Comparison of ENCODE assay signal across 9 cellular contexts in genomic region chr2:66440692-66441091, GRCh38. TPM values are rescaled to one million over a fixed set of nuclear protein-coding genes. Genes with fewer than 3 reads are reported as not detected.
A peak's percentile ranks its signal among the peaks of the same experiment; 100 is the strongest.
DNase-seq lines count a peak whose midpoint lies in the region; ATAC-seq and TF ChIP-seq lines count a peak whose summit lies in the region.
"Had no signal": no experiment of that assay in that cellular context is flagged by ENCODE, and none has a peak within 500 bp of the region (broad histone marks: within the 10 kb centered on the region; RNA-seq: fewer than 3 reads in every experiment).

No MANE protein-coding gene starts in this region.

- H3K4me1 Mint-ChIP-seq in GM23338, result peaks cover 66% of the 10 kb centered on the region

- no peak for TF ChIP-seq CTCF in GM23338 (conservative IDR thresholded peaks at IDR 0.05; ENCODE audit: low read depth in 2 of 2)
- no peak for TF ChIP-seq CTCF in choroid plexus epithelial cell (conservative IDR thresholded peaks at IDR 0.05; ENCODE audit: low read depth, low read length)
- no peak for TF ChIP-seq CTCF in left lung (IDR thresholded peaks at IDR 0.05)

- H3K79me2 ChIP-seq in GM23338 (replicated peaks; ENCODE audit: insufficient read depth), result no peaks in the 10 kb centered on the region

- H3K9me3 ChIP-seq in left lung, result no peaks in the 10 kb centered on the region

- H2AFZ ChIP-seq in GM23338, result no peak overlapping the region

- peaks cover 35% of the 10 kb centered on the region for H3F3A ChIP-seq in GM23338 (replicated peaks; ENCODE audit: low read depth)

- H3K4me3 ChIP-seq in GM23338 (peak overlapping the region; percentile 63), choroid plexus epithelial cell (ENCODE audit: low read depth, low read length) (peak overlapping the region; percentile 73), left lung (peak overlapping the region; percentile 52 to 56), skin epidermis (peak overlapping the region in 6 of 7 experiments; percentile 10 to 63 (median 39))

- DNase-seq in GM23338 (ENCODE audit: low spot score) (peak; percentile 48), choroid plexus epithelial cell (ENCODE audit: low read depth) (peak; percentile 37), left lung (peak in 1 of 2 donors; percentile 55), NCI-H2107 (lab: John Stamatoyannopoulos, UW) (no peak), NCI-H526 treated with DMSO at 0.1 percent for 48 hours (lab: John Stamatoyannopoulos, UW) (no peak), NCI-H2081 (lab: John Stamatoyannopoulos, UW) (no peak)

- no peaks in the 10 kb centered on the region; the same call in 1 of the 3 replicates for H3K9me3 Mint-ChIP-seq in GM23338

- H3K27ac Mint-ChIP-seq in GM23338, result no peak overlapping the region

- peaks cover 100% of the 10 kb centered on the region for H3K27me3 Mint-ChIP-seq in GM23338 (ENCODE audit: insufficient read depth, low read depth, poor library complexity)

- peaks cover 24% of the 10 kb centered on the region for H4K20me1 ChIP-seq in GM23338 (replicated peaks; ENCODE audit: insufficient read depth)

- H3K36me3 ChIP-seq in GM23338 (ENCODE audit: insufficient read depth), result no peaks in the 10 kb centered on the region
- H3K36me3 ChIP-seq in left lung, result no peaks in the 10 kb centered on the region

- no peak for ATAC-seq in GM23338
- no peak for ATAC-seq in left lung
- no peak for ATAC-seq in HG02852 (IDR thresholded peaks at IDR 0.05; ENCODE audit: unreplicated experiment)

- intact Hi-C loops in left lung (cut with DNase I), result no loop called here

- H3K27ac ChIP-seq in GM23338 (ENCODE audit: low read depth), result no peak overlapping the region
- H3K27ac ChIP-seq in left lung, result peak overlapping the region; percentile 84 to 95
- H3K27ac ChIP-seq in skin epidermis, result peak overlapping the region in 14 of 21 experiments; percentile 36 to 94 (median 77)

- H3K4me1 ChIP-seq in GM23338 (ENCODE audit: insufficient read depth) (peaks cover 96% of the 10 kb centered on the region), left lung (peaks cover 0 to 16% of the 10 kb centered on the region in 2 donors)

- H3K4me2 ChIP-seq in GM23338, result peak overlapping the region; percentile 87

- peak overlapping the region; percentile 76 for H3K4me3 Mint-ChIP-seq in GM23338

- H3K27me3 ChIP-seq in GM23338 (ENCODE audit: insufficient read depth), result peaks cover 100% of the 10 kb centered on the region
- H3K27me3 ChIP-seq in left lung, result peaks cover 30 to 100% of the 10 kb centered on the region in 2 donors

- H3K9me2 ChIP-seq in GM23338 (ENCODE audit: insufficient read depth), result no peaks in the 10 kb centered on the region

- H3K36me3 Mint-ChIP-seq in GM23338 (ENCODE audit: low read depth), result no peaks in the 10 kb centered on the region

TF ChIP-seq in GM23338, 12 proteins besides CTCF, POLR2A, EP300 and RAD21:
- peak; percentile 80 for TF ChIP-seq EZH2 (IDR thresholded peaks at IDR 0.05; ENCODE audit: low read depth, unreplicated experiment)
- TF ChIP-seq EZH2phosphoT487 (IDR thresholded peaks at IDR 0.05; ENCODE audit: unreplicated experiment), result peak; percentile 82
- TF ChIP-seq ZNF331 (CRISPR knock-in tag; IDR thresholded peaks at IDR 0.05; ENCODE audit: low read depth), result no peak

RNA-seq across cellular contexts. Expression of gene MEIS1, which starts 5.8 kb away (rescaled TPM):
- total RNA-seq in GM23338 (2014; rRNA removed; shearing (Covaris generic)), result 0.28 TPM in 1 of 2 replicates, not detected in the other
- polyA plus RNA-seq in GM23338 (2016; fragmentation: Nextera tagmentation; extraction: Ambion mirVana), result 0.16 TPM in 1 of 2 replicates, not detected in the other
- 10 to 100 TPM; 54.3 to 57.6 TPM for total RNA-seq in left lung
- total RNA-seq: activated CD8-positive, alpha-beta memory T cell treated with anti-CD3 and anti-CD28 coated beads for 36 hours had no signal

Comparison
In these comparisons a context has a peak if more than half of its experiments do, and no peak if none do; other contexts are left out.
1. DNase-seq: peak in GM23338 (single experiment) and choroid plexus epithelial cell (single experiment); none in NCI-H2107 (single experiment), NCI-H526 treated with DMSO at 0.1 percent for 48 hours (single experiment) and NCI-H2081 (0 of 2).
2. RNA of gene MEIS1, which starts 5.8 kb away (total RNA-seq): 54.3 to 57.6 TPM in left lung; 0.28 TPM in GM23338; every median in the first group is over 10 times any median in the second.
3. Peak in every context shown above with its lines, with median percentiles within 50 percentile points of each other: H3K4me3 ChIP-seq.